In genomic region chr14:103019236-103019635, GRCh38 we compare ENCODE assay signal across 1 cellular context.
TF ChIP-seq lines count a peak whose summit lies in the region.

No MANE protein-coding gene starts in this region.

TF ChIP-seq in H1, 55 proteins besides CTCF, POLR2A, EP300 and RAD21:
- TF ChIP-seq CTBP2 (IDR thresholded peaks at IDR 0.05; ENCODE audit: borderline replicate concordance, insufficient read depth, insufficient read length, low read length), result no peak
- no peak for TF ChIP-seq EZH2 (IDR thresholded peaks at IDR 0.05; ENCODE audit: low read depth, low read length, severe bottlenecking)
- no peak for TF ChIP-seq NANOG (IDR thresholded peaks at IDR 0.05; ENCODE audit: insufficient read depth, low read depth, low read length, poor library complexity, severe bottlenecking)
- no peak for TF ChIP-seq CHD7 (IDR thresholded peaks at IDR 0.05; ENCODE audit: insufficient replicate concordance, low read length)
- TF ChIP-seq TAF1 (IDR thresholded peaks at IDR 0.05; ENCODE audit: low read depth, low read length), result no peak
- no peak for TF ChIP-seq SUZ12 (IDR thresholded peaks at IDR 0.05; ENCODE audit: low read length)
